8 cellular contexts compared by ENCODE assay signal in genomic region chr17:57557793-57558681, GRCh38.
DNase-seq lines count a peak whose midpoint lies in the region; ATAC-seq and TF ChIP-seq lines count a peak whose summit lies in the region.

No MANE protein-coding gene starts in this region.

- ATAC-seq in HG03097 (IDR thresholded peaks at IDR 0.05; ENCODE audit: low FRiP score, unreplicated experiment) = no peak
- no peak for ATAC-seq in GM18873 (IDR thresholded peaks at IDR 0.05; ENCODE audit: low FRiP score, unreplicated experiment)

- H3K4me3 ChIP-seq in choroid plexus epithelial cell (ENCODE audit: low read depth, low read length) (no peak overlapping the region), parathyroid adenoma (ENCODE audit: low read depth, low read length) (peak overlapping the region; percentile 17)

- peak; percentile 69 for DNase-seq in GDM1 (lab: John Stamatoyannopoulos, UW)
- peak; percentile 71 for DNase-seq in NCI-H2227 (lab: John Stamatoyannopoulos, UW; ENCODE audit: unreplicated experiment)
- peak; percentile 91 for DNase-seq in choroid plexus epithelial cell (ENCODE audit: low read depth)
- DNase-seq in HEK293T (ENCODE audit: extremely low spot score) = no peak
- no peak for DNase-seq in occipital lobe (lab: John Stamatoyannopoulos, UW)

- H3K9me3 ChIP-seq in parathyroid adenoma (ENCODE audit: control insufficient read depth, low read length) = no peaks in the 10 kb centered on the region

- H3K79me2 ChIP-seq in parathyroid adenoma = peaks cover 19% of the 10 kb centered on the region

- H2AFZ ChIP-seq in parathyroid adenoma = no peak overlapping the region

- H3K27ac ChIP-seq in parathyroid adenoma = peak overlapping the region; percentile 98

- POLR2A ChIA-PET in HEK293T (lab: Yijun Ruan, JAX) = interaction anchor here (1.0 kb wide), 1 partner anchor 13 kb away, joined by 4 read pairs; no protein-coding TSS in a partner anchor

- H3K4me1 ChIP-seq in parathyroid adenoma = peaks cover 58% of the 10 kb centered on the region

- peak overlapping the region; percentile 55 for H3K4me2 ChIP-seq in parathyroid adenoma (ENCODE audit: low read length)

- no peaks in the 10 kb centered on the region for H3K27me3 ChIP-seq in parathyroid adenoma (ENCODE audit: control insufficient read depth, insufficient read depth, low read length)

- H3K36me3 ChIP-seq in parathyroid adenoma (ENCODE audit: control insufficient read depth, insufficient read depth, low read length) = no peaks in the 10 kb centered on the region

- no peak overlapping the region for H3K9ac ChIP-seq in parathyroid adenoma

- TF ChIP-seq CTCF in choroid plexus epithelial cell (conservative IDR thresholded peaks at IDR 0.05; ENCODE audit: low read depth, low read length) (no peak), parathyroid adenoma (IDR thresholded peaks at IDR 0.05) (no peak)

- CTCF ChIA-PET in HEK293T (lab: Yijun Ruan, JAX) = interaction anchor here (0.6 to 1.1 kb wide), 2 partner anchors 17 to 150 kb away, joined by 3 to 5 read pairs; no protein-coding TSS in a partner anchor

TF ChIP-seq in HEK293T, 16 proteins besides CTCF, POLR2A, EP300 and RAD21:
- TF ChIP-seq ARNT (IDR thresholded peaks at IDR 0.05) = no peak
- no peak for TF ChIP-seq FOXM1 (IDR thresholded peaks at IDR 0.05; ENCODE audit: borderline replicate concordance)
- TF ChIP-seq SUZ12 (IDR thresholded peaks at IDR 0.05) = no peak
- no peak for TF ChIP-seq NFRKB (IDR thresholded peaks at IDR 0.05)
- TF ChIP-seq FOXA1 (IDR thresholded peaks at IDR 0.05) = no peak
- no peak for TF ChIP-seq L3MBTL2 (conservative IDR thresholded peaks at IDR 0.05)
- TF ChIP-seq SP1 (IDR thresholded peaks at IDR 0.05) = no peak

Comparison
In these comparisons a context has a peak if more than half of its experiments do, and no peak if none do; other contexts are left out.
1. DNase-seq: peak in GDM1 (single experiment), NCI-H2227 (single experiment) and choroid plexus epithelial cell (single experiment); none in HEK293T (single experiment) and occipital lobe (single experiment).